17 cellular contexts compared by ENCODE assay signal in the genomic region with DNA sequence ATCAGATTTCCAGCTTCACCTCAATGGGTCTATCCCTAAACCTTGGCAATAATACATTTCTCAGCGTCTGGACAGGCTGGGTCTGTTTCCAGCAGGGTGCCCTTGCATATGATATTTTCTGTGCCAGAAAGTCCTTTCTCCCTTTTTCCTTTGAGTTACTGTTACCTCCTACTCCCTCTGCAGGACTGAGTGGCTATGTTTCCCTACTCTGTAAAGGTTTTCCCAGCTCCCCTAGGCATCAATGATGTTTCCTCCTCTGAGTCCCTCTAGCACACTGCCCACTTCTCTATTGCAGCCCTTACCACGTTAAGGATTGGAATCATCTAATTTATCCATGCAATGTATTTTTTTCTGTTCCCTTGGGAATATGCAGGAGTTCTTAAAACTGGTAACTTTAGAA.
DNase-seq lines count a peak whose midpoint lies in the region; ATAC-seq and TF ChIP-seq lines count a peak whose summit lies in the region.
"Had no signal": no experiment of that assay in that cellular context is flagged by ENCODE, and none has a peak within 500 bp of the region (broad histone marks: within the 10 kb centered on the region; RNA-seq: fewer than 3 reads in every experiment).

No MANE protein-coding gene starts in this region.

- H2BK15ac ChIP-seq in IMR-90 (ENCODE audit: low read depth, low read length) (no peak overlapping the region), mesendoderm (replicated peaks; ENCODE audit: low read depth) (no peak overlapping the region)

- H3K79me2 ChIP-seq in mesendoderm (ENCODE audit: control insufficient read depth, insufficient read depth, low read length) = no peaks in the 10 kb centered on the region

- peaks cover 12% of the 10 kb centered on the region for H3K4me1 ChIP-seq in IMR-90 (ENCODE audit: control insufficient read depth, insufficient read depth, low read length)
- no peaks in the 10 kb centered on the region for H3K4me1 ChIP-seq in mesendoderm (ENCODE audit: control insufficient read depth, low read depth, low read length)
- H3K4me1 ChIP-seq in esophagus muscularis mucosa = peaks cover 0 to 18% (median 16%) of the 10 kb centered on the region in 4 donors

- no peak overlapping the region for H3K27ac ChIP-seq in IMR-90 (ENCODE audit: insufficient read depth, low read length)
- no peak overlapping the region for H3K27ac ChIP-seq in brain microvascular endothelial cell
- no peak overlapping the region for H3K27ac ChIP-seq in mesendoderm (ENCODE audit: low read depth, low read length)
- no peak overlapping the region for H3K27ac ChIP-seq in esophagus muscularis mucosa (replicated peaks in 1 of 4)

- H3K9ac ChIP-seq in IMR-90 (ENCODE audit: low read depth, low read length) (no peak overlapping the region), mesendoderm (ENCODE audit: low read length) (no peak overlapping the region)

- TF ChIP-seq POLR2A in IMR-90 (IDR thresholded peaks at IDR 0.05; ENCODE audit: low read depth, low read length) (no peak), esophagus muscularis mucosa (IDR thresholded peaks at IDR 0.05; ENCODE audit: low read depth) (no peak)

- H4K20me1 ChIP-seq in IMR-90 (ENCODE audit: insufficient read depth, low read length) = peaks cover 3% of the 10 kb centered on the region; the same call in 1 of the 2 replicates

- H3K9me1 ChIP-seq in IMR-90 (ENCODE audit: insufficient read depth, low read length) = peaks cover 7% of the 10 kb centered on the region; the same call in 1 of the 2 replicates

- peak overlapping the region; percentile 37; the same call in 1 of the 2 replicates for H2BK120ac ChIP-seq in IMR-90 (ENCODE audit: low read depth, low read length)
- H2BK120ac ChIP-seq in mesendoderm (ENCODE audit: low read depth, low read length) = no peak overlapping the region

- H3K56ac ChIP-seq in IMR-90 (ENCODE audit: extremely low read depth, insufficient read depth, low read length) (no peak overlapping the region), mesendoderm (ENCODE audit: low read length) (no peak overlapping the region)

- H4K91ac ChIP-seq in IMR-90 (ENCODE audit: insufficient read depth, low read depth, low read length) = no peak overlapping the region

- no CpG with 5 or more reads among the region's 2 CpGs for WGBS in IMR-90 (ENCODE audit: extremely low coverage in 2 of 2, insufficient read length in 1 of 2), 2 experiments
- WGBS in mesendoderm (ENCODE audit: extremely low coverage, insufficient coverage, low lambda C conversion rate) = no CpG with 5 or more reads among the region's 2 CpGs
- 35% methylated on average over 2 of the region's 2 CpGs for WGBS in esophagus muscularis mucosa

- H3K27me3 ChIP-seq in IMR-90 (ENCODE audit: control insufficient read depth, insufficient read depth, low read length) (no peaks in the 10 kb centered on the region), brain microvascular endothelial cell (replicated peaks) (no peaks in the 10 kb centered on the region), mesendoderm (ENCODE audit: insufficient read depth, low read length, poor library complexity) (no peaks in the 10 kb centered on the region), esophagus muscularis mucosa (no peaks in the 10 kb centered on the region)

- no peak overlapping the region for H3K23ac ChIP-seq in IMR-90 (ENCODE audit: low read depth, low read length)
- H3K23ac ChIP-seq in mesendoderm (ENCODE audit: low read length) = no peak overlapping the region

- H3K9me3 ChIP-seq in IMR-90 (ENCODE audit: control insufficient read depth, insufficient read depth, low read length) = no peaks in the 10 kb centered on the region
- H3K9me3 ChIP-seq in esophagus muscularis mucosa = no peaks in the 10 kb centered on the region

- H3K14ac ChIP-seq in IMR-90 (replicated peaks; ENCODE audit: low read depth, low read length) = no peak overlapping the region

- in situ Hi-C loops in IMR-90 (cut with MboI; ENCODE audit: low sequenced_read_pairs) (no loop called here), brain microvascular endothelial cell (cut with HindIII; ENCODE audit: low pct_ligation_motif_present, low sequenced_read_pairs) (no loop called here)

- TF ChIP-seq CTCF in IMR-90 (conservative IDR thresholded peaks at IDR 0.05; ENCODE audit: low read depth, low read length) (no peak), brain microvascular endothelial cell (IDR thresholded peaks at IDR 0.05; ENCODE audit: low read depth, low read length, missing control alignments) (peak; percentile 40), esophagus muscularis mucosa (IDR thresholded peaks at IDR 0.05) (no peak)

- H3K4me3 ChIP-seq in IMR-90 (ENCODE audit: insufficient read depth, low read depth, low read length) (no peak overlapping the region), brain microvascular endothelial cell (ENCODE audit: low read depth, low read length) (no peak overlapping the region), mesendoderm (ENCODE audit: low read length) (no peak overlapping the region), esophagus muscularis mucosa (no peak overlapping the region)

- POLR2A ChIA-PET in IMR-90 (lab: Charles Lee; ENCODE audit: unreplicated experiment) = no interaction called here

- peak overlapping the region in 1 of 2 experiments; percentile 22; a peak in 1 of 4 replicates for H4K8ac ChIP-seq in IMR-90 (ENCODE audit: low read depth in 2 of 2, low read length in 2 of 2)
- H4K8ac ChIP-seq in mesendoderm (ENCODE audit: low read depth, low read length) = no peak overlapping the region

- CTCF ChIA-PET in IMR-90 (lab: Yijun Ruan, JAX) = interaction anchor here (0.7 kb wide), 2 partner anchors 460 to 464 kb away, joined by 3 to 6 read pairs; no protein-coding TSS in a partner anchor

- DNase-seq in DMS53 (lab: John Stamatoyannopoulos, UW) (peak; percentile 25), DMS53 treated with DMSO at 0.1 percent for 48 hours (lab: John Stamatoyannopoulos, UW; ENCODE audit: unreplicated experiment) (no peak), IMR-90 (no peak), brain microvascular endothelial cell (no peak), mesendoderm (peak; percentile 19), NCI-H1930 (lab: John Stamatoyannopoulos, UW) (no peak), esophagus muscularis mucosa (ENCODE audit: extremely low spot score) (no peak)
- DNase-seq: activated CD4-positive, alpha-beta T cell treated with anti-CD3 and anti-CD28 coated beads for 1 hour; activated effector memory CD4-positive, alpha-beta T cell treated with Interleukin-2 at 50 U/mL for 16 hours; CD8-positive, alpha-beta memory T cell; cortex of kidney; GF-D8; immature natural killer cell; mammary epithelial cell; MM.1S; SIG-M5 had no signal

- intact Hi-C loops in IMR-90 (cut with micrococcal nuclease) (loop anchor here (5.0 kb wide), 2 partner anchors 39 to 99 kb away; no protein-coding TSS in a partner anchor), esophagus muscularis mucosa (cut with DNase I) (no loop called here)

- H2BK20ac ChIP-seq in IMR-90 (ENCODE audit: low read depth, low read length) = no peak overlapping the region

- H3K79me1 ChIP-seq in IMR-90 (ENCODE audit: low read depth in 1 of 2, low read length in 2 of 2) (peaks cover 0 to 4% of the 10 kb centered on the region in 2 experiments; a peak in 2 of 4 replicates), mesendoderm (ENCODE audit: low read length) (no peaks in the 10 kb centered on the region)

- BruUV-seq in IMR-90 (replicated peaks; lab: Mats Ljungman, UMichigan) = no TSS peak

- no peak for TF ChIP-seq RAD21 in IMR-90 (IDR thresholded peaks at IDR 0.05; ENCODE audit: low read length)

- no peaks in the 10 kb centered on the region for H3K36me3 ChIP-seq in IMR-90 (ENCODE audit: control insufficient read depth, insufficient read depth, low read length)
- no peaks in the 10 kb centered on the region for H3K36me3 ChIP-seq in brain microvascular endothelial cell (replicated peaks)
- H3K36me3 ChIP-seq in mesendoderm (ENCODE audit: control insufficient read depth, insufficient read depth, low read length) = no peaks in the 10 kb centered on the region
- no peaks in the 10 kb centered on the region for H3K36me3 ChIP-seq in esophagus muscularis mucosa

- no peak overlapping the region for H4K5ac ChIP-seq in IMR-90 (ENCODE audit: low read depth, low read length)
- no peak overlapping the region for H4K5ac ChIP-seq in mesendoderm (ENCODE audit: low read length)

- H3K4me2 ChIP-seq in IMR-90 (ENCODE audit: low read depth, low read length) = no peak overlapping the region
- no peak overlapping the region for H3K4me2 ChIP-seq in mesendoderm (ENCODE audit: low read length)

- peak overlapping the region; percentile 9; the same call in 1 of the 2 replicates for H2AK5ac ChIP-seq in IMR-90 (ENCODE audit: low read depth, low read length)
- no peak overlapping the region for H2AK5ac ChIP-seq in mesendoderm (ENCODE audit: low read length)

- no peak overlapping the region for H3K4ac ChIP-seq in IMR-90 (ENCODE audit: low read depth, low read length)
- no peak overlapping the region for H3K4ac ChIP-seq in mesendoderm (ENCODE audit: low read depth, low read length)

- H2AK9ac ChIP-seq in IMR-90 (replicated peaks; ENCODE audit: low read depth, low read length, poor library complexity) = no peak overlapping the region

- no peak for TF ChIP-seq EP300 in esophagus muscularis mucosa (IDR thresholded peaks at IDR 0.05)

- H2AFZ ChIP-seq in IMR-90 (replicated peaks; ENCODE audit: low read length, poor library complexity) = no peak overlapping the region

- dilution Hi-C loops in IMR-90 (cut with HindIII; ENCODE audit: low sequenced_read_pairs, unreplicated experiment) = no loop called here

- H2BK5ac ChIP-seq in IMR-90 (ENCODE audit: low read depth, low read length, poor library complexity, severe bottlenecking) (no peak overlapping the region), mesendoderm (ENCODE audit: low read length) (no peak overlapping the region)

- H3K18ac ChIP-seq in IMR-90 (ENCODE audit: low read depth, low read length) (no peak overlapping the region), mesendoderm (ENCODE audit: low read length) (no peak overlapping the region)

- ATAC-seq in IMR-90 (ENCODE audit: low read depth) = no peak
- no peak for ATAC-seq in HG02973 (IDR thresholded peaks at IDR 0.05; ENCODE audit: unreplicated experiment)

TF ChIP-seq in IMR-90, 13 proteins besides CTCF, POLR2A, EP300 and RAD21:
- TF ChIP-seq MXI1 (IDR thresholded peaks at IDR 0.05; ENCODE audit: borderline replicate concordance, low read depth, low read length) (no peak), SMC3 (IDR thresholded peaks at IDR 0.05; ENCODE audit: low read depth, low read length) (no peak), MAFK (IDR thresholded peaks at IDR 0.05; ENCODE audit: low read depth, low read length) (no peak)

Comparison
In these comparisons a context has a peak if more than half of its experiments do, and no peak if none do; other contexts are left out.
1. DNase-seq: peak in DMS53 (single experiment) and mesendoderm (single experiment); none in DMS53 treated with DMSO at 0.1 percent for 48 hours (single experiment), IMR-90 (single experiment), brain microvascular endothelial cell (single experiment), NCI-H1930 (0 of 2) and esophagus muscularis mucosa (single experiment).